ENCODE assay signal across 16 cellular contexts in the genomic region with DNA sequence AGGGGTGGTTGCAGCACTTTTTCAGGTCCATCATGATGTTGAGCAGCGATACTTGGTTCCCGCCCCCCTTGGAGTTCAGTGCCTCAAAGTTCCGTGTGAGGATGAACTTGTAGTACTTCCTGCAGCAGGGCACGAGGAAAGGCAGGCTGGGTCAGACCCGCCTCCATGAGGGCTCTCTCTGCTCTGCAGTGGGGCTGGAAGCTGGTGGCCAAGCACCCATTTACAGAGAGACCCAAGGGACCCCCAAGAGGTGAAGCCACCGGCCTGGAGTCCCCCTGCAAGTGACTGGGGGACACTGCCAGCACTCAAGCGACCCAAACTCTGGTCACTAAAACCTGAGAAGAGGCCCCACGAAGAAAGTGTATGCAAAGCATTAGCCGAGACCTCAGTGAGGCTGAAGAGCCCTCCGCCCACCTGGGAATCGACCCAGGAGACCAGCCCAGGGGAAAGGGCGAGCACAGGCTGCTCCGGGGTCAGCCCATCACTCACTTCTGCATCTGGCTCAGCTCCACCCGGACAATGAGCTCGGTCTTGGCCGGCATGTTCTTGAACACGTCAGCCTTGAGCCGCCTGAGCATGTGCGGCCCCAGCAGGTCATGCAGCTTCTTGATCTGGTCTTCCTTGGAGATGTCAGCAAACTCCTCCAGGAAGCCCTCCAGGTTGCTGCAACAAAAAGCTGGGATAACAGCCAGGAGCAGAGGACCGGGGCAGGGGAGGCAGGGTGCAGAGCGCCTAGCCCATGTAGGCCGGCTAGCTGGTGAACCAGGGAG. TPM values are rescaled to one million over a fixed set of nuclear protein-coding genes. Genes with fewer than 3 reads are reported as not detected.
A peak's percentile ranks its signal among the peaks of the same experiment; 100 is the strongest.
DNase-seq lines count a peak whose midpoint lies in the region; ATAC-seq, FAIRE-seq and TF ChIP-seq lines count a peak whose summit lies in the region.
"Had no signal": no experiment of that assay in that cellular context is flagged by ENCODE, and none has a peak within 500 bp of the region (broad histone marks: within the 10 kb centered on the region; RNA-seq: fewer than 3 reads in every experiment).

No MANE protein-coding gene starts in this region.

- FAIRE-seq in A549 (lab: Jason Lieb, UNC) (no peak), H54 (lab: Jason Lieb, UNC) (no peak)

- H3K27me3 ChIP-seq in right atrium auricular region (no peaks in the 10 kb centered on the region), sigmoid colon (no peaks in the 10 kb centered on the region)
- H3K27me3 ChIP-seq: BLaER1 had no signal

- DNase-seq in Right ventricle myocardium inferior (ENCODE audit: missing footprints): peak; percentile 45
- DNase-seq in right atrium auricular region (ENCODE audit: low spot score): no peak
- no peak for DNase-seq in A549 (ENCODE audit: low read depth in 1 of 2, low spot score in 1 of 2)
- DNase-seq in chondrocyte (ENCODE audit: low spot score): peak; percentile 68
- peak; percentile 52 for DNase-seq in sigmoid colon
- DNase-seq in H54 (ENCODE audit: insufficient read length, low spot score): no peak
- DNase-seq: AML-193; Calu3; CD4-positive, CD25-positive, alpha-beta regulatory T cell; DMS 273 treated with DMSO at 0.1 percent for 48 hours; H9 had no signal

- ATAC-seq in Right ventricle myocardium inferior (no peak), A549 (no peak), GM21390 (IDR thresholded peaks at IDR 0.05; ENCODE audit: unreplicated experiment) (no peak), HG03139 (IDR thresholded peaks at IDR 0.05; ENCODE audit: unreplicated experiment) (no peak)
- ATAC-seq: GM23338 had no signal

- no peak overlapping the region for H3K4me3 Mint-ChIP-seq in chondrocyte (ENCODE audit: unreplicated experiment)
- H3K4me3 Mint-ChIP-seq: CD4-positive, CD25-positive, alpha-beta regulatory T cell; GM23338; H9 had no signal

- H3K4me1 ChIP-seq in right atrium auricular region (no peaks in the 10 kb centered on the region), A549 (no peaks in the 10 kb centered on the region), sigmoid colon (no peaks in the 10 kb centered on the region)

- no peak for TF ChIP-seq RAD21 in A549 (conservative IDR thresholded peaks at IDR 0.05 in 1 of 2, IDR thresholded peaks at IDR 0.05 in 1 of 2)

- TF ChIP-seq EP300 in A549 (IDR thresholded peaks at IDR 0.05): no peak
- no peak for TF ChIP-seq EP300 in sigmoid colon (IDR thresholded peaks at IDR 0.05)

- peaks cover 14% of the 10 kb centered on the region for H3K9me3 Mint-ChIP-seq in chondrocyte (ENCODE audit: low read depth)
- H3K9me3 Mint-ChIP-seq: GM23338 had no signal

- intact Hi-C loops in Right ventricle myocardium inferior (cut with DNase I) (no loop called here), sigmoid colon (cut with DNase I) (no loop called here)

- no peak overlapping the region for H3K4me2 ChIP-seq in A549
- H3K4me2 ChIP-seq: BLaER1, GM23338 had no signal

- CTCF ChIA-PET in A549 (lab: Yijun Ruan, JAX): interaction anchor here (1.3 kb wide), 1 partner anchor 26 kb away, joined by 3 read pairs; no protein-coding TSS in a partner anchor

- no peaks in the 10 kb centered on the region for H3K4me1 Mint-ChIP-seq in chondrocyte (ENCODE audit: low read depth)
- H3K4me1 Mint-ChIP-seq: CD4-positive, CD25-positive, alpha-beta regulatory T cell; GM23338; H9 had no signal

- H3K27ac ChIP-seq in right atrium auricular region: no peak overlapping the region
- no peak overlapping the region for H3K27ac ChIP-seq in A549
- no peak overlapping the region for H3K27ac ChIP-seq in sigmoid colon
- H3K27ac ChIP-seq: 22Rv1, BLaER1 had no signal

- POLR2A ChIA-PET in A549 (lab: Yijun Ruan, JAX): no interaction called here

- peaks cover 4% of the 10 kb centered on the region for H3K36me3 Mint-ChIP-seq in chondrocyte (ENCODE audit: low read depth)
- H3K36me3 Mint-ChIP-seq: CD4-positive, CD25-positive, alpha-beta regulatory T cell had no signal

- H3K9me3 ChIP-seq in right atrium auricular region (no peaks in the 10 kb centered on the region), A549 (peaks cover 6% of the 10 kb centered on the region; the same call in 1 of the 3 replicates), sigmoid colon (peaks cover 0 to 5% (median 0%) of the 10 kb centered on the region in 4 donors)

- TF ChIP-seq POLR2A in A549 (IDR thresholded peaks at IDR 0.05; ENCODE audit: low read length): no peak
- no peak for TF ChIP-seq POLR2A in sigmoid colon (IDR thresholded peaks at IDR 0.05)
- no peak for TF ChIP-seq POLR2A in H54 (IDR thresholded peaks at IDR 0.05; ENCODE audit: low read depth, low read length)

- TF ChIP-seq CTCF in right atrium auricular region (IDR thresholded peaks at IDR 0.05) (no peak), A549 (IDR thresholded peaks at IDR 0.05) (no peak), chondrocyte (IDR thresholded peaks at IDR 0.05) (no peak), sigmoid colon (IDR thresholded peaks at IDR 0.05) (no peak)

- WGBS in A549 (ENCODE audit: missing lambda C conversion rate): 65% methylated on average over 16 of the region's 22 CpGs
- 80 to 85% methylated on average over 22 of the region's 22 CpGs for WGBS in sigmoid colon, 2 donors

- no peaks in the 10 kb centered on the region for H3K36me3 ChIP-seq in right atrium auricular region
- no peaks in the 10 kb centered on the region for H3K36me3 ChIP-seq in sigmoid colon
- H3K36me3 ChIP-seq: BLaER1 had no signal

- H3K4me3 ChIP-seq in right atrium auricular region: no peak overlapping the region
- no peak overlapping the region for H3K4me3 ChIP-seq in A549
- H3K4me3 ChIP-seq in sigmoid colon: no peak overlapping the region
- H3K4me3 ChIP-seq: BLaER1, GM23338 had no signal

- H3K27ac Mint-ChIP-seq in chondrocyte (ENCODE audit: unreplicated experiment): no peak overlapping the region
- H3K27ac Mint-ChIP-seq: CD4-positive, CD25-positive, alpha-beta regulatory T cell; GM23338; H9 had no signal

- H3K27me3 Mint-ChIP-seq in chondrocyte (ENCODE audit: low read depth): peaks cover 6% of the 10 kb centered on the region

TF ChIP-seq in A549, 52 proteins besides CTCF, POLR2A, EP300 and RAD21:
- TF ChIP-seq ZFP36 (IDR thresholded peaks at IDR 0.05; ENCODE audit: borderline replicate concordance, partially characterized antibody) (peak; percentile 22), POLR2AphosphoS2 (conservative IDR thresholded peaks at IDR 0.05; ENCODE audit: low read length) (no peak)
- TF ChIP-seq, protein P1, sequence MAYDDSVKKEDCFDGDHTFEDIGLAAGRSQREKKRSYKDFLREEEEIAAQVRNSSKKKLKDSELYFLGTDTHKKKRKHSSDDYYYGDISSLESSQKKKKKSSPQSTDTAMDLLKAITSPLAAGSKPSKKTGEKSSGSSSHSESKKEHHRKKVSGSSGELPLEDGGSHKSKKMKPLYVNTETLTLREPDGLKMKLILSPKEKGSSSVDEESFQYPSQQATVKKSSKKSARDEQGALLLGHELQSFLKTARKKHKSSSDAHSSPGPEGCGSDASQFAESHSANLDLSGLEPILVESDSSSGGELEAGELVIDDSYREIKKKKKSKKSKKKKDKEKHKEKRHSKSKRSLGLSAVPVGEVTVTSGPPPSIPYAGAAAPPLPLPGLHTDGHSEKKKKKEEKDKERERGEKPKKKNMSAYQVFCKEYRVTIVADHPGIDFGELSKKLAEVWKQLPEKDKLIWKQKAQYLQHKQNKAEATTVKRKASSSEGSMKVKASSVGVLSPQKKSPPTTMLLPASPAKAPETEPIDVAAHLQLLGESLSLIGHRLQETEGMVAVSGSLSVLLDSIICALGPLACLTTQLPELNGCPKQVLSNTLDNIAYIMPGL (CRISPR knock-in tag; IDR thresholded peaks at IDR 0.05; ENCODE audit: borderline replicate concordance): no peak

RNA-seq across cellular contexts. Expression of a gene that starts 45.2 kb away (rescaled TPM):
- 0.05 TPM for total RNA-seq in Right ventricle myocardium inferior
- total RNA-seq in right atrium auricular region: 1 to 10 TPM in 1 of 2 donors, under 1 TPM in 1; 0.07 to 2.0 TPM
- 0.17 and 0.21 TPM in 2 replicates for polyA plus RNA-seq in A549 (2011; rRNA removed)
- polyA plus RNA-seq in A549 (2012; cell fraction: cytosol; rRNA removed): 0.30 and 0.47 TPM in 2 replicates
- 1.6 and 1.8 TPM in 2 replicates for polyA plus RNA-seq in A549 (2012; cell fraction: nucleus; rRNA removed)
- polyA plus RNA-seq in A549 (2017; fragmentation: RNase III; extraction: RNeasy Plus Mini Kit Qiagen cat#74134 plus additional on column Dnase treatment): 0.44 to 0.66 TPM (median 0.54 TPM) in 3 replicates
- 0.19 and 0.54 TPM in 2 replicates for polyA minus RNA-seq in A549 (2011; rRNA and poly(A)+ RNA removed)
- total RNA-seq in chondrocyte: 0.23 to 1.0 TPM (median 0.42 TPM) in 3 replicates
- total RNA-seq in sigmoid colon: 1 to 10 TPM in 3 of 4 donors, under 1 TPM in 1; 0.49 to 2.8 (median 1.5) TPM
- under 1 TPM in 1 of 3 donors, not detected in 2; 0.80 TPM for polyA plus RNA-seq in sigmoid colon
- total RNA-seq: CD4-positive, CD25-positive, alpha-beta regulatory T cell had no signal
- polyA plus RNA-seq: CD4-positive, CD25-positive, alpha-beta regulatory T cell had no signal

Comparison
In these comparisons a context has a peak if more than half of its experiments do, and no peak if none do; other contexts are left out.
1. DNase-seq: peak in Right ventricle myocardium inferior (single experiment), chondrocyte (single experiment) and sigmoid colon (single experiment); none in right atrium auricular region (single experiment), A549 (0 of 2) and H54 (single experiment).